In the genomic region with DNA sequence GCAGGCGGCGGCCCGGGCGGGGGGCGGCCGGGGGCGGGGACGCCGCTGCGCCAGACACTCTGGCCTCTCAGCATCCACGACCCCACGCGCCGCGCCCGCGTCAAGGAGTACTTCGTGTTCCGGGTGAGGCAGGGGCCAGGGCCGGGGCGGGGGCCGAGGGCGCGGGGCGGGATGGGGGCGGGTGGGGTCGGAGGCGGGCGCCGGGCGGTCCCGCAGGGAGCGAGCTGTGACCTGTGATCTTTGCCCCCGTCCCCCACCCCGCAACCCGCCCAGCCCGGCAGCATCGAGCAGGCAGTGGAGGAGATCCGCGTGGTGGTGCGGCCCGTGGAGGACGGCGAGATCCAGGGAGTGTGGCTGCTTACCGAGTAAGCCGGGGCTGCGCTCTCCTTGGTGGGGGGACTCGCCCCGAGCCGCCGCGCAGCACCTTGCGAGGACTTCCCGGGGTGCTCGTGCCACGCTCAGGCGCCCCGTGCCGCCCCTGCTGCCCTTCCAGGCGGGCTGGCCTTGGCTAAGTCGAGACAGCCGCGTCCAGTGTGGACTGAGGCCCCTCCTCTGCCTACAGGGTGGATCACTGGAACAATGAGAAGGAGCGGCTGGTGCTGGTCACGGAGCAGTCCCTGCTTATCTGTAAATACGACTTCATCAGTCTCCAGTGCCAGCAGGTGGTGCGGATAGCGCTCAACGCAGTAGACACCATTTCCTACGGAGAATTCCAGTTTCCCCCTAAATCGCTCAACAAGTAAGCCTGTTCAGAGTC, we compare ENCODE assay signal across 1 cellular context.
A peak's percentile ranks its signal among the peaks of the same experiment; 100 is the strongest.
TF ChIP-seq lines count a peak whose summit lies in the region.

No MANE protein-coding gene starts in this region.

TF ChIP-seq in K562, 482 proteins besides CTCF, POLR2A, EP300 and RAD21 (continued from another document):
- TF ChIP-seq, protein P1, sequence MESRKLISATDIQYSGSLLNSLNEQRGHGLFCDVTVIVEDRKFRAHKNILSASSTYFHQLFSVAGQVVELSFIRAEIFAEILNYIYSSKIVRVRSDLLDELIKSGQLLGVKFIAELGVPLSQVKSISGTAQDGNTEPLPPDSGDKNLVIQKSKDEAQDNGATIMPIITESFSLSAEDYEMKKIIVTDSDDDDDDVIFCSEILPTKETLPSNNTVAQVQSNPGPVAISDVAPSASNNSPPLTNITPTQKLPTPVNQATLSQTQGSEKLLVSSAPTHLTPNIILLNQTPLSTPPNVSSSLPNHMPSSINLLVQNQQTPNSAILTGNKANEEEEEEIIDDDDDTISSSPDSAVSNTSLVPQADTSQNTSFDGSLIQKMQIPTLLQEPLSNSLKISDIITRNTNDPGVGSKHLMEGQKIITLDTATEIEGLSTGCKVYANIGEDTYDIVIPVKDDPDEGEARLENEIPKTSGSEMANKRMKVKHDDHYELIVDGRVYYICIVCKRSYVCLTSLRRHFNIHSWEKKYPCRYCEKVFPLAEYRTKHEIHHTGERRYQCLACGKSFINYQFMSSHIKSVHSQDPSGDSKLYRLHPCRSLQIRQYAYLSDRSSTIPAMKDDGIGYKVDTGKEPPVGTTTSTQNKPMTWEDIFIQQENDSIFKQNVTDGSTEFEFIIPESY (CRISPR knock-in tag; IDR thresholded peaks at IDR 0.05), result no peak
- TF ChIP-seq, protein P2, sequence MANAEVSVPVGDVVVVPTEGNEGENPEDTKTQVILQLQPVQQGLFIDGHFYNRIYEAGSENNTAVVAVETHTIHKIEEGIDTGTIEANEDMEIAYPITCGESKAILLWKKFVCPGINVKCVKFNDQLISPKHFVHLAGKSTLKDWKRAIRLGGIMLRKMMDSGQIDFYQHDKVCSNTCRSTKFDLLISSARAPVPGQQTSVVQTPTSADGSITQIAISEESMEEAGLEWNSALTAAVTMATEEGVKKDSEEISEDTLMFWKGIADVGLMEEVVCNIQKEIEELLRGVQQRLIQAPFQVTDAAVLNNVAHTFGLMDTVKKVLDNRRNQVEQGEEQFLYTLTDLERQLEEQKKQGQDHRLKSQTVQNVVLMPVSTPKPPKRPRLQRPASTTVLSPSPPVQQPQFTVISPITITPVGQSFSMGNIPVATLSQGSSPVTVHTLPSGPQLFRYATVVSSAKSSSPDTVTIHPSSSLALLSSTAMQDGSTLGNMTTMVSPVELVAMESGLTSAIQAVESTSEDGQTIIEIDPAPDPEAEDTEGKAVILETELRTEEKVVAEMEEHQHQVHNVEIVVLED (CRISPR knock-in tag; IDR thresholded peaks at IDR 0.05), result 0 out of 2 replicates have a peak, but pooled peaks have one; percentile 2
- TF ChIP-seq FOXA1 (IDR thresholded peaks at IDR 0.05; ENCODE audit: borderline replicate concordance) (no peak), ZBTB7A (IDR thresholded peaks at IDR 0.05; ENCODE audit: borderline replicate concordance, control insufficient read depth, low read depth, low read length) (0 out of 2 replicates have a peak, but pooled peaks have one; percentile 28), CTBP1 (IDR thresholded peaks at IDR 0.05; ENCODE audit: borderline replicate concordance) (peak; percentile 59; the same call in 1 of the 2 replicates), ZEB2 (IDR thresholded peaks at IDR 0.05) (no peak), GABPB1 (CRISPR knock-in tag; IDR thresholded peaks at IDR 0.05) (no peak; the same call in 1 of the 2 replicates), DNMT1 (IDR thresholded peaks at IDR 0.05) (no peak), HMGN3 (IDR thresholded peaks at IDR 0.05; ENCODE audit: borderline replicate concordance, extremely low read depth, insufficient read length, low read depth, low read length) (peak; percentile 43)
